ENCODE assay signal across 1 cellular context in the genomic region with DNA sequence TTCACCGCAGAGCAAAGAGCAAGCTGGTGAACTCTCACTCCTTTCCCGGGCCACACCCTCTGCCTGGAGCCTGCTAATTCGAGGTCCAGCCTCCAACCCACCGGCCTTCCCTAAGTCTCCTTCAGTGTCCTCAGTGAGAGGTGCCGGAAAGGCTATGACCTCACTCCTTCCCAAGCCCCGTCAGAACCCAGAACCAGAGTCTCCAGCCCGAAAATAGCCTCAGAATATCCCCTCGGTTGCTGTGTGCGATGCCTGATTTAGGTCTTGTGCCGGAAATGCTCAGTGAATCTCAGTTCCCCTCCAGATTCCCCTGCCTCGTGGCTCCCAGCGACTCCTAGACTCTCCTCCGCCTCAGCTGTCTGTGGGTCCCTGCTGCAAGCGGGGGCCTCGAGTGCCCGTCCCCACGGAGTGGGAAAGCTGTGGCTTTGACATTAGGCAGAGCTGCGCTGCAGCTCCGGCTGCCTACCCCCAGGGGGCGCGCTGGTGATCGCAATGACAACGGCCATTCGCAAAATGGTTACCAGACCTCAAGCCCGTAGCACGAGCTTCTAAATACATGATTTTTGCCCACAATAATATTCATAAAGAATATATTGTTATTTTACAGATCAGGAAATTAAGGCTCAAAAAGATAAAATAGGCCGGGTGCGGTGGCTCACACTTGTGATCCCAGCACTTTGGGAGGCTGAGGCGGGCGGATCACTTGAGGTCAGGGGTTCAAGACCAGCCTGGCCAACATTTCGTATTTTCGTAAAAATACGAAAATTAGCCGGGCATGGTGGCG.
A peak's percentile ranks its signal among the peaks of the same experiment; 100 is the strongest.
TF ChIP-seq lines count a peak whose summit lies in the region.

No MANE protein-coding gene starts in this region.

TF ChIP-seq in HepG2, 621 proteins besides CTCF, POLR2A, EP300 and RAD21 (continued from another document and continues in another):
- no peak for TF ChIP-seq SOX13 (IDR thresholded peaks at IDR 0.05)
- no peak for TF ChIP-seq SOX13 (CRISPR knock-in tag; conservative IDR thresholded peaks at IDR 0.05 in 1 of 2, IDR thresholded peaks at IDR 0.05 in 1 of 2)
- no peak for TF ChIP-seq ZNF296 (CRISPR knock-in tag; conservative IDR thresholded peaks at IDR 0.05)
- TF ChIP-seq ZNF678 (CRISPR knock-in tag; IDR thresholded peaks at IDR 0.05), result no peak
- no peak for TF ChIP-seq ZKSCAN8 (CRISPR knock-in tag; IDR thresholded peaks at IDR 0.05; ENCODE audit: borderline replicate concordance)
- TF ChIP-seq, protein P1, sequence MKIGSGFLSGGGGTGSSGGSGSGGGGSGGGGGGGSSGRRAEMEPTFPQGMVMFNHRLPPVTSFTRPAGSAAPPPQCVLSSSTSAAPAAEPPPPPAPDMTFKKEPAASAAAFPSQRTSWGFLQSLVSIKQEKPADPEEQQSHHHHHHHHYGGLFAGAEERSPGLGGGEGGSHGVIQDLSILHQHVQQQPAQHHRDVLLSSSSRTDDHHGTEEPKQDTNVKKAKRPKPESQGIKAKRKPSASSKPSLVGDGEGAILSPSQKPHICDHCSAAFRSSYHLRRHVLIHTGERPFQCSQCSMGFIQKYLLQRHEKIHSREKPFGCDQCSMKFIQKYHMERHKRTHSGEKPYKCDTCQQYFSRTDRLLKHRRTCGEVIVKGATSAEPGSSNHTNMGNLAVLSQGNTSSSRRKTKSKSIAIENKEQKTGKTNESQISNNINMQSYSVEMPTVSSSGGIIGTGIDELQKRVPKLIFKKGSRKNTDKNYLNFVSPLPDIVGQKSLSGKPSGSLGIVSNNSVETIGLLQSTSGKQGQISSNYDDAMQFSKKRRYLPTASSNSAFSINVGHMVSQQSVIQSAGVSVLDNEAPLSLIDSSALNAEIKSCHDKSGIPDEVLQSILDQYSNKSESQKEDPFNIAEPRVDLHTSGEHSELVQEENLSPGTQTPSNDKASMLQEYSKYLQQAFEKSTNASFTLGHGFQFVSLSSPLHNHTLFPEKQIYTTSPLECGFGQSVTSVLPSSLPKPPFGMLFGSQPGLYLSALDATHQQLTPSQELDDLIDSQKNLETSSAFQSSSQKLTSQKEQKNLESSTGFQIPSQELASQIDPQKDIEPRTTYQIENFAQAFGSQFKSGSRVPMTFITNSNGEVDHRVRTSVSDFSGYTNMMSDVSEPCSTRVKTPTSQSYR (CRISPR knock-in tag; IDR thresholded peaks at IDR 0.05; ENCODE audit: borderline replicate concordance), result no peak
- no peak; the same call in 1 of the 2 replicates for TF ChIP-seq ARNT2 (CRISPR knock-in tag; IDR thresholded peaks at IDR 0.05; ENCODE audit: low read depth)
- peak; percentile 76; the same call in 1 of the 2 replicates for TF ChIP-seq ZNF230 (CRISPR knock-in tag; IDR thresholded peaks at IDR 0.05)
- TF ChIP-seq ZNF569 (CRISPR knock-in tag; IDR thresholded peaks at IDR 0.05; ENCODE audit: borderline replicate concordance), result no peak
- TF ChIP-seq SAFB2 (CRISPR knock-in tag; IDR thresholded peaks at IDR 0.05; ENCODE audit: borderline replicate concordance, low read depth), result no peak
- 0 out of 2 replicates have a peak, but pooled peaks have one; percentile 35 for TF ChIP-seq HOXA5 (CRISPR knock-in tag; IDR thresholded peaks at IDR 0.05)
- TF ChIP-seq ZFP82 (CRISPR knock-in tag; IDR thresholded peaks at IDR 0.05; ENCODE audit: borderline replicate concordance), result no peak
- TF ChIP-seq GFI1 (CRISPR knock-in tag; IDR thresholded peaks at IDR 0.05; ENCODE audit: borderline replicate concordance), result no peak
- TF ChIP-seq RFXAP (CRISPR knock-in tag; IDR thresholded peaks at IDR 0.05; ENCODE audit: borderline replicate concordance), result peak; percentile 31; the same call in 1 of the 2 replicates
- TF ChIP-seq, protein P2, sequence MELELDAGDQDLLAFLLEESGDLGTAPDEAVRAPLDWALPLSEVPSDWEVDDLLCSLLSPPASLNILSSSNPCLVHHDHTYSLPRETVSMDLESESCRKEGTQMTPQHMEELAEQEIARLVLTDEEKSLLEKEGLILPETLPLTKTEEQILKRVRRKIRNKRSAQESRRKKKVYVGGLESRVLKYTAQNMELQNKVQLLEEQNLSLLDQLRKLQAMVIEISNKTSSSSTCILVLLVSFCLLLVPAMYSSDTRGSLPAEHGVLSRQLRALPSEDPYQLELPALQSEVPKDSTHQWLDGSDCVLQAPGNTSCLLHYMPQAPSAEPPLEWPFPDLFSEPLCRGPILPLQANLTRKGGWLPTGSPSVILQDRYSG (CRISPR knock-in tag; IDR thresholded peaks at IDR 0.05), result no peak
- TF ChIP-seq ZSCAN25 (CRISPR knock-in tag; IDR thresholded peaks at IDR 0.05), result 0 out of 2 replicates have a peak, but pooled peaks have one; percentile 32
- TF ChIP-seq BRD4 (CRISPR knock-in tag; IDR thresholded peaks at IDR 0.05), result no peak
- no peak for TF ChIP-seq ZNF282 (IDR thresholded peaks at IDR 0.05; ENCODE audit: partially characterized antibody)
- no peak for TF ChIP-seq MAZ (IDR thresholded peaks at IDR 0.05; ENCODE audit: borderline replicate concordance, low read depth, low read length)
- TF ChIP-seq MAZ (CRISPR knock-in tag; IDR thresholded peaks at IDR 0.05; ENCODE audit: low read depth), result no peak
- TF ChIP-seq ZNF333 (CRISPR knock-in tag; IDR thresholded peaks at IDR 0.05; ENCODE audit: borderline replicate concordance), result no peak
- TF ChIP-seq, protein P3, sequence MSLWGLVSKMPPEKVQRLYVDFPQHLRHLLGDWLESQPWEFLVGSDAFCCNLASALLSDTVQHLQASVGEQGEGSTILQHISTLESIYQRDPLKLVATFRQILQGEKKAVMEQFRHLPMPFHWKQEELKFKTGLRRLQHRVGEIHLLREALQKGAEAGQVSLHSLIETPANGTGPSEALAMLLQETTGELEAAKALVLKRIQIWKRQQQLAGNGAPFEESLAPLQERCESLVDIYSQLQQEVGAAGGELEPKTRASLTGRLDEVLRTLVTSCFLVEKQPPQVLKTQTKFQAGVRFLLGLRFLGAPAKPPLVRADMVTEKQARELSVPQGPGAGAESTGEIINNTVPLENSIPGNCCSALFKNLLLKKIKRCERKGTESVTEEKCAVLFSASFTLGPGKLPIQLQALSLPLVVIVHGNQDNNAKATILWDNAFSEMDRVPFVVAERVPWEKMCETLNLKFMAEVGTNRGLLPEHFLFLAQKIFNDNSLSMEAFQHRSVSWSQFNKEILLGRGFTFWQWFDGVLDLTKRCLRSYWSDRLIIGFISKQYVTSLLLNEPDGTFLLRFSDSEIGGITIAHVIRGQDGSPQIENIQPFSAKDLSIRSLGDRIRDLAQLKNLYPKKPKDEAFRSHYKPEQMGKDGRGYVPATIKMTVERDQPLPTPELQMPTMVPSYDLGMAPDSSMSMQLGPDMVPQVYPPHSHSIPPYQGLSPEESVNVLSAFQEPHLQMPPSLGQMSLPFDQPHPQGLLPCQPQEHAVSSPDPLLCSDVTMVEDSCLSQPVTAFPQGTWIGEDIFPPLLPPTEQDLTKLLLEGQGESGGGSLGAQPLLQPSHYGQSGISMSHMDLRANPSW (CRISPR knock-in tag; IDR thresholded peaks at IDR 0.05; ENCODE audit: borderline replicate concordance), result no peak
- TF ChIP-seq, protein P4, sequence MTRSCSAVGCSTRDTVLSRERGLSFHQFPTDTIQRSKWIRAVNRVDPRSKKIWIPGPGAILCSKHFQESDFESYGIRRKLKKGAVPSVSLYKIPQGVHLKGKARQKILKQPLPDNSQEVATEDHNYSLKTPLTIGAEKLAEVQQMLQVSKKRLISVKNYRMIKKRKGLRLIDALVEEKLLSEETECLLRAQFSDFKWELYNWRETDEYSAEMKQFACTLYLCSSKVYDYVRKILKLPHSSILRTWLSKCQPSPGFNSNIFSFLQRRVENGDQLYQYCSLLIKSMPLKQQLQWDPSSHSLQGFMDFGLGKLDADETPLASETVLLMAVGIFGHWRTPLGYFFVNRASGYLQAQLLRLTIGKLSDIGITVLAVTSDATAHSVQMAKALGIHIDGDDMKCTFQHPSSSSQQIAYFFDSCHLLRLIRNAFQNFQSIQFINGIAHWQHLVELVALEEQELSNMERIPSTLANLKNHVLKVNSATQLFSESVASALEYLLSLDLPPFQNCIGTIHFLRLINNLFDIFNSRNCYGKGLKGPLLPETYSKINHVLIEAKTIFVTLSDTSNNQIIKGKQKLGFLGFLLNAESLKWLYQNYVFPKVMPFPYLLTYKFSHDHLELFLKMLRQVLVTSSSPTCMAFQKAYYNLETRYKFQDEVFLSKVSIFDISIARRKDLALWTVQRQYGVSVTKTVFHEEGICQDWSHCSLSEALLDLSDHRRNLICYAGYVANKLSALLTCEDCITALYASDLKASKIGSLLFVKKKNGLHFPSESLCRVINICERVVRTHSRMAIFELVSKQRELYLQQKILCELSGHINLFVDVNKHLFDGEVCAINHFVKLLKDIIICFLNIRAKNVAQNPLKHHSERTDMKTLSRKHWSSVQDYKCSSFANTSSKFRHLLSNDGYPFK (CRISPR knock-in tag; IDR thresholded peaks at IDR 0.05; ENCODE audit: borderline replicate concordance), result peak; percentile 70; the same call in 1 of the 2 replicates
- no peak for TF ChIP-seq RORA (CRISPR knock-in tag; IDR thresholded peaks at IDR 0.05)
- TF ChIP-seq FOXK2 (IDR thresholded peaks at IDR 0.05), result no peak
- TF ChIP-seq NFIB (CRISPR knock-in tag; IDR thresholded peaks at IDR 0.05; ENCODE audit: borderline replicate concordance), result no peak
- TF ChIP-seq ZNF317 (CRISPR knock-in tag; IDR thresholded peaks at IDR 0.05), result no peak
- no peak; the same call in 1 of the 2 replicates for TF ChIP-seq ZNF615 (CRISPR knock-in tag; IDR thresholded peaks at IDR 0.05; ENCODE audit: borderline replicate concordance)
- TF ChIP-seq NCOA5 (CRISPR knock-in tag; IDR thresholded peaks at IDR 0.05), result no peak
- TF ChIP-seq, protein P5, sequence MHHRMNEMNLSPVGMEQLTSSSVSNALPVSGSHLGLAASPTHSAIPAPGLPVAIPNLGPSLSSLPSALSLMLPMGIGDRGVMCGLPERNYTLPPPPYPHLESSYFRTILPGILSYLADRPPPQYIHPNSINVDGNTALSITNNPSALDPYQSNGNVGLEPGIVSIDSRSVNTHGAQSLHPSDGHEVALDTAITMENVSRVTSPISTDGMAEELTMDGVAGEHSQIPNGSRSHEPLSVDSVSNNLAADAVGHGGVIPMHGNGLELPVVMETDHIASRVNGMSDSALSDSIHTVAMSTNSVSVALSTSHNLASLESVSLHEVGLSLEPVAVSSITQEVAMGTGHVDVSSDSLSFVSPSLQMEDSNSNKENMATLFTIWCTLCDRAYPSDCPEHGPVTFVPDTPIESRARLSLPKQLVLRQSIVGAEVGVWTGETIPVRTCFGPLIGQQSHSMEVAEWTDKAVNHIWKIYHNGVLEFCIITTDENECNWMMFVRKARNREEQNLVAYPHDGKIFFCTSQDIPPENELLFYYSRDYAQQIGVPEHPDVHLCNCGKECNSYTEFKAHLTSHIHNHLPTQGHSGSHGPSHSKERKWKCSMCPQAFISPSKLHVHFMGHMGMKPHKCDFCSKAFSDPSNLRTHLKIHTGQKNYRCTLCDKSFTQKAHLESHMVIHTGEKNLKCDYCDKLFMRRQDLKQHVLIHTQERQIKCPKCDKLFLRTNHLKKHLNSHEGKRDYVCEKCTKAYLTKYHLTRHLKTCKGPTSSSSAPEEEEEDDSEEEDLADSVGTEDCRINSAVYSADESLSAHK (CRISPR knock-in tag; IDR thresholded peaks at IDR 0.05; ENCODE audit: borderline replicate concordance), result no peak
- no peak for TF ChIP-seq BHLHE40 (IDR thresholded peaks at IDR 0.05; ENCODE audit: low read length)
- TF ChIP-seq DR1 (CRISPR knock-in tag; IDR thresholded peaks at IDR 0.05), result no peak
- TF ChIP-seq, protein P6, sequence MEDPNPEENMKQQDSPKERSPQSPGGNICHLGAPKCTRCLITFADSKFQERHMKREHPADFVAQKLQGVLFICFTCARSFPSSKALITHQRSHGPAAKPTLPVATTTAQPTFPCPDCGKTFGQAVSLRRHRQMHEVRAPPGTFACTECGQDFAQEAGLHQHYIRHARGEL (CRISPR knock-in tag; IDR thresholded peaks at IDR 0.05), result no peak
- TF ChIP-seq, protein P7, sequence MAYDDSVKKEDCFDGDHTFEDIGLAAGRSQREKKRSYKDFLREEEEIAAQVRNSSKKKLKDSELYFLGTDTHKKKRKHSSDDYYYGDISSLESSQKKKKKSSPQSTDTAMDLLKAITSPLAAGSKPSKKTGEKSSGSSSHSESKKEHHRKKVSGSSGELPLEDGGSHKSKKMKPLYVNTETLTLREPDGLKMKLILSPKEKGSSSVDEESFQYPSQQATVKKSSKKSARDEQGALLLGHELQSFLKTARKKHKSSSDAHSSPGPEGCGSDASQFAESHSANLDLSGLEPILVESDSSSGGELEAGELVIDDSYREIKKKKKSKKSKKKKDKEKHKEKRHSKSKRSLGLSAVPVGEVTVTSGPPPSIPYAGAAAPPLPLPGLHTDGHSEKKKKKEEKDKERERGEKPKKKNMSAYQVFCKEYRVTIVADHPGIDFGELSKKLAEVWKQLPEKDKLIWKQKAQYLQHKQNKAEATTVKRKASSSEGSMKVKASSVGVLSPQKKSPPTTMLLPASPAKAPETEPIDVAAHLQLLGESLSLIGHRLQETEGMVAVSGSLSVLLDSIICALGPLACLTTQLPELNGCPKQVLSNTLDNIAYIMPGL (CRISPR knock-in tag; IDR thresholded peaks at IDR 0.05; ENCODE audit: borderline replicate concordance in 1 of 2, low read depth in 1 of 2), result peak; percentile 87 to 88; a peak in 3 of 4 replicates
- TF ChIP-seq ATF1 (CRISPR knock-in tag; IDR thresholded peaks at IDR 0.05), result no peak
- TF ChIP-seq PLRG1 (conservative IDR thresholded peaks at IDR 0.05), result no peak
- no peak for TF ChIP-seq ZNF879 (CRISPR knock-in tag; IDR thresholded peaks at IDR 0.05)
- no peak for TF ChIP-seq ATRX (CRISPR knock-in tag; IDR thresholded peaks at IDR 0.05; ENCODE audit: borderline replicate concordance)
- no peak for TF ChIP-seq GPN1 (CRISPR knock-in tag; IDR thresholded peaks at IDR 0.05; ENCODE audit: borderline replicate concordance)
- 0 out of 2 replicates have a peak, but pooled peaks have one; percentile 39 for TF ChIP-seq TARDBP (CRISPR knock-in tag; IDR thresholded peaks at IDR 0.05)
- TF ChIP-seq, protein P8, sequence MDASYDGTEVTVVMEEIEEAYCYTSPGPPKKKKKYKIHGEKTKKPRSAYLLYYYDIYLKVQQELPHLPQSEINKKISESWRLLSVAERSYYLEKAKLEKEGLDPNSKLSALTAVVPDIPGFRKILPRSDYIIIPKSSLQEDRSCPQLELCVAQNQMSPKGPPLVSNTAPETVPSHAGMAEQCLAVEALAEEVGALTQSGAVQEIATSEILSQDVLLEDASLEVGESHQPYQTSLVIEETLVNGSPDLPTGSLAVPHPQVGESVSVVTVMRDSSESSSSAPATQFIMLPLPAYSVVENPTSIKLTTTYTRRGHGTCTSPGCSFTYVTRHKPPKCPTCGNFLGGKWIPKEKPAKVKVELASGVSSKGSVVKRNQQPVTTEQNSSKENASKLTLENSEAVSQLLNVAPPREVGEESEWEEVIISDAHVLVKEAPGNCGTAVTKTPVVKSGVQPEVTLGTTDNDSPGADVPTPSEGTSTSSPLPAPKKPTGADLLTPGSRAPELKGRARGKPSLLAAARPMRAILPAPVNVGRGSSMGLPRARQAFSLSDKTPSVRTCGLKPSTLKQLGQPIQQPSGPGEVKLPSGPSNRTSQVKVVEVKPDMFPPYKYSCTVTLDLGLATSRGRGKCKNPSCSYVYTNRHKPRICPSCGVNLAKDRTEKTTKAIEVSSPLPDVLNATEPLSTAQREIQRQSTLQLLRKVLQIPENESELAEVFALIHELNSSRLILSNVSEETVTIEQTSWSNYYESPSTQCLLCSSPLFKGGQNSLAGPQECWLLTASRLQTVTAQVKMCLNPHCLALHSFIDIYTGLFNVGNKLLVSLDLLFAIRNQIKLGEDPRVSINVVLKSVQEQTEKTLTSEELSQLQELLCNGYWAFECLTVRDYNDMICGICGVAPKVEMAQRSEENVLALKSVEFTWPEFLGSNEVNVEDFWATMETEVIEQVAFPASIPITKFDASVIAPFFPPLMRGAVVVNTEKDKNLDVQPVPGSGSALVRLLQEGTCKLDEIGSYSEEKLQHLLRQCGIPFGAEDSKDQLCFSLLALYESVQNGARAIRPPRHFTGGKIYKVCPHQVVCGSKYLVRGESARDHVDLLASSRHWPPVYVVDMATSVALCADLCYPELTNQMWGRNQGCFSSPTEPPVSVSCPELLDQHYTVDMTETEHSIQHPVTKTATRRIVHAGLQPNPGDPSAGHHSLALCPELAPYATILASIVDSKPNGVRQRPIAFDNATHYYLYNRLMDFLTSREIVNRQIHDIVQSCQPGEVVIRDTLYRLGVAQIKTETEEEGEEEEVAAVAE (CRISPR knock-in tag; IDR thresholded peaks at IDR 0.05; ENCODE audit: borderline replicate concordance), result no peak
